In genomic region chr9:136305822-136306690, GRCh38 we compare ENCODE assay signal across 16 cellular contexts. TPM values are rescaled to one million over a fixed set of nuclear protein-coding genes. Genes with fewer than 3 reads are reported as not detected.
DNase-seq lines count a peak whose midpoint lies in the region; ATAC-seq and TF ChIP-seq lines count a peak whose summit lies in the region.
"Had no signal": no experiment of that assay in that cellular context is flagged by ENCODE, and none has a peak within 500 bp of the region (broad histone marks: within the 10 kb centered on the region; RNA-seq: fewer than 3 reads in every experiment).

No MANE protein-coding gene starts in this region.

- H3K4ac ChIP-seq in IMR-90 (ENCODE audit: low read depth, low read length) = no peak overlapping the region

- H3K27ac Mint-ChIP-seq in activated naive CD8-positive, alpha-beta T cell treated with anti-CD3 and anti-CD28 coated beads, Interleukin-2, amount 10 ng/mL, durations not matched to agents 7 days and 5 days = peak overlapping the region; percentile 36
- H3K27ac Mint-ChIP-seq in natural killer cell treated with Interleukin-12 subunit alpha and Interleukin-12 subunit beta and Interleukin-15 and Interleukin-18, amount 100 ng/mL, for 72 hours = no peak overlapping the region
- H3K27ac Mint-ChIP-seq: dendritic cell treated with granulocyte-macrophage colony-stimulating factor and Interleukin-4, amounts not matched to agents 40 ng/mL and 50 ng/mL, for 4 days; type B pancreatic cell had no signal

- H3K4me2 ChIP-seq in IMR-90 (ENCODE audit: low read depth, low read length) = no peak overlapping the region

- no peak overlapping the region for H2BK20ac ChIP-seq in IMR-90 (ENCODE audit: low read depth, low read length)

- dilution Hi-C loops in IMR-90 (cut with HindIII; ENCODE audit: low sequenced_read_pairs, unreplicated experiment) = no loop called here

- POLR2A ChIA-PET in IMR-90 (lab: Charles Lee; ENCODE audit: unreplicated experiment) = no interaction called here
- POLR2A ChIA-PET in activated naive CD8-positive, alpha-beta T cell treated with anti-CD3 and anti-CD28 coated beads, Interleukin-2, amount 10 ng/mL, durations not matched to agents 7 days and 5 days (lab: Charles Lee) = no interaction called here

- peaks cover 4% of the 10 kb centered on the region for H3K4me1 Mint-ChIP-seq in activated naive CD8-positive, alpha-beta T cell treated with anti-CD3 and anti-CD28 coated beads, Interleukin-2, amount 10 ng/mL, durations not matched to agents 7 days and 5 days
- H3K4me1 Mint-ChIP-seq in natural killer cell treated with Interleukin-12 subunit alpha and Interleukin-12 subunit beta and Interleukin-15 and Interleukin-18, amount 100 ng/mL, for 72 hours (ENCODE audit: low read depth in 2 of 2) = no peaks in the 10 kb centered on the region

- TF ChIP-seq RAD21 in IMR-90 (IDR thresholded peaks at IDR 0.05; ENCODE audit: low read length) = no peak

- H4K8ac ChIP-seq in IMR-90 (ENCODE audit: low read depth in 2 of 2, low read length in 2 of 2) = no peak overlapping the region

- in situ Hi-C loops in IMR-90 (cut with MboI; ENCODE audit: low sequenced_read_pairs) = no loop called here

- H3K9ac ChIP-seq in IMR-90 (ENCODE audit: low read depth, low read length) = no peak overlapping the region

- H3K27me3 Mint-ChIP-seq in activated naive CD8-positive, alpha-beta T cell treated with anti-CD3 and anti-CD28 coated beads, Interleukin-2, amount 10 ng/mL, durations not matched to agents 7 days and 5 days = no peaks in the 10 kb centered on the region
- H3K27me3 Mint-ChIP-seq in natural killer cell treated with Interleukin-12 subunit alpha and Interleukin-12 subunit beta and Interleukin-15 and Interleukin-18, amount 100 ng/mL, for 72 hours = no peaks in the 10 kb centered on the region
- H3K27me3 Mint-ChIP-seq: type B pancreatic cell had no signal

- H3K4me1 ChIP-seq in IMR-90 (ENCODE audit: control insufficient read depth, insufficient read depth, low read length) = no peaks in the 10 kb centered on the region

- peaks cover 11% of the 10 kb centered on the region for H3K9me1 ChIP-seq in IMR-90 (ENCODE audit: insufficient read depth, low read length)

- no peak overlapping the region for H2BK15ac ChIP-seq in IMR-90 (ENCODE audit: low read depth, low read length)

- H3K9me3 Mint-ChIP-seq in activated naive CD8-positive, alpha-beta T cell treated with anti-CD3 and anti-CD28 coated beads, Interleukin-2, amount 10 ng/mL, durations not matched to agents 7 days and 5 days = no peaks in the 10 kb centered on the region
- H3K9me3 Mint-ChIP-seq in natural killer cell treated with Interleukin-12 subunit alpha and Interleukin-12 subunit beta and Interleukin-15 and Interleukin-18, amount 100 ng/mL, for 72 hours = no peaks in the 10 kb centered on the region
- H3K9me3 Mint-ChIP-seq: dendritic cell treated with granulocyte-macrophage colony-stimulating factor and Interleukin-4, amounts not matched to agents 40 ng/mL and 50 ng/mL, for 4 days; type B pancreatic cell had no signal

- no peak for TF ChIP-seq POLR2A in IMR-90 (IDR thresholded peaks at IDR 0.05; ENCODE audit: low read depth, low read length)

- no TSS peak for BruUV-seq in IMR-90 (replicated peaks; lab: Mats Ljungman, UMichigan)

- H3K36me3 Mint-ChIP-seq in activated naive CD8-positive, alpha-beta T cell treated with anti-CD3 and anti-CD28 coated beads, Interleukin-2, amount 10 ng/mL, durations not matched to agents 7 days and 5 days = no peaks in the 10 kb centered on the region
- no peaks in the 10 kb centered on the region for H3K36me3 Mint-ChIP-seq in natural killer cell treated with Interleukin-12 subunit alpha and Interleukin-12 subunit beta and Interleukin-15 and Interleukin-18, amount 100 ng/mL, for 72 hours
- H3K36me3 Mint-ChIP-seq: type B pancreatic cell had no signal

- no peaks in the 10 kb centered on the region for H3K36me3 ChIP-seq in IMR-90 (ENCODE audit: control insufficient read depth, insufficient read depth, low read length)

- no peak overlapping the region for H2AK9ac ChIP-seq in IMR-90 (replicated peaks; ENCODE audit: low read depth, low read length, poor library complexity)

- no peak overlapping the region for H3K4me3 ChIP-seq in IMR-90 (ENCODE audit: insufficient read depth, low read depth, low read length)

- no peak overlapping the region for H3K27ac ChIP-seq in IMR-90 (ENCODE audit: insufficient read depth, low read length)

- H2BK120ac ChIP-seq in IMR-90 (ENCODE audit: low read depth, low read length) = no peak overlapping the region

- no peak overlapping the region for H3K18ac ChIP-seq in IMR-90 (ENCODE audit: low read depth, low read length)

- intact Hi-C loops in IMR-90 (cut with micrococcal nuclease) = no loop called here

- no peaks in the 10 kb centered on the region for H3K79me1 ChIP-seq in IMR-90 (ENCODE audit: low read depth in 1 of 2, low read length in 2 of 2)

- no peaks in the 10 kb centered on the region for H3K9me3 ChIP-seq in IMR-90 (ENCODE audit: control insufficient read depth, insufficient read depth, low read length)

- H4K20me1 ChIP-seq in IMR-90 (ENCODE audit: insufficient read depth, low read length) = no peaks in the 10 kb centered on the region

- H2AFZ ChIP-seq in IMR-90 (replicated peaks; ENCODE audit: low read length, poor library complexity) = no peak overlapping the region

- peaks cover 5% of the 10 kb centered on the region; the same call in 1 of the 2 replicates for H3K27me3 ChIP-seq in IMR-90 (ENCODE audit: control insufficient read depth, insufficient read depth, low read length)

- no peak for TF ChIP-seq CTCF in IMR-90 (conservative IDR thresholded peaks at IDR 0.05; ENCODE audit: low read depth, low read length)

- H3K56ac ChIP-seq in IMR-90 (ENCODE audit: extremely low read depth, insufficient read depth, low read length) = no peak overlapping the region

- H3K23ac ChIP-seq in IMR-90 (ENCODE audit: low read depth, low read length) = no peak overlapping the region

- CTCF ChIA-PET in IMR-90 (lab: Yijun Ruan, JAX) = no interaction called here

- no peak overlapping the region for H3K4me3 Mint-ChIP-seq in activated naive CD8-positive, alpha-beta T cell treated with anti-CD3 and anti-CD28 coated beads, Interleukin-2, amount 10 ng/mL, durations not matched to agents 7 days and 5 days
- no peak overlapping the region for H3K4me3 Mint-ChIP-seq in natural killer cell treated with Interleukin-12 subunit alpha and Interleukin-12 subunit beta and Interleukin-15 and Interleukin-18, amount 100 ng/mL, for 72 hours
- H3K4me3 Mint-ChIP-seq: dendritic cell treated with granulocyte-macrophage colony-stimulating factor and Interleukin-4, amounts not matched to agents 40 ng/mL and 50 ng/mL, for 4 days; type B pancreatic cell had no signal

- no peak overlapping the region for H2AK5ac ChIP-seq in IMR-90 (ENCODE audit: low read depth, low read length)

- no peak overlapping the region for H3K14ac ChIP-seq in IMR-90 (replicated peaks; ENCODE audit: low read depth, low read length)

- peak; percentile 16 for DNase-seq in NCI-H1436 (lab: John Stamatoyannopoulos, UW)
- no peak for DNase-seq in NCI-H1436 treated with DMSO at 0.1 percent for 48 hours (lab: John Stamatoyannopoulos, UW)
- DNase-seq in IMR-90 = no peak
- no peak for DNase-seq in activated naive CD8-positive, alpha-beta T cell treated with anti-CD3 and anti-CD28 coated beads, Interleukin-2, amount 10 ng/mL, durations not matched to agents 7 days and 5 days
- DNase-seq in natural killer cell treated with Interleukin-12 subunit alpha and Interleukin-12 subunit beta and Interleukin-15 and Interleukin-18, amount 100 ng/mL, for 72 hours (ENCODE audit: low spot score) = no peak
- no peak for DNase-seq in hippocampal formation (lab: John Stamatoyannopoulos, UW)
- DNase-seq: COR-L47; head of caudate nucleus; NCI-H2227 treated with DMSO at 0.1 percent for 48 hours; stimulated activated CD4-positive, alpha-beta T cell treated with anti-CD3 and anti-CD28 coated beads, Interleukin-2, amount 100 ng/mL, for 24 hours; stimulated activated CD8-positive, alpha-beta memory T cell treated with anti-CD3 and anti-CD28 coated beads, Interleukin-4, amount 100 ng/mL, for 48 hours had no signal

- 57% methylated on average over 15 of the region's 32 CpGs; no CpG with 5 or more reads in 1 of the 2 experiments for WGBS in IMR-90 (ENCODE audit: extremely low coverage in 2 of 2, insufficient read length in 1 of 2), 2 experiments

- H4K91ac ChIP-seq in IMR-90 (ENCODE audit: insufficient read depth, low read depth, low read length) = no peak overlapping the region

- H2BK5ac ChIP-seq in IMR-90 (ENCODE audit: low read depth, low read length, poor library complexity, severe bottlenecking) = no peak overlapping the region

- 0 out of 2 replicates have a peak, but pooled peaks have one; percentile 8 for ATAC-seq in IMR-90 (ENCODE audit: low read depth)
- ATAC-seq in activated naive CD8-positive, alpha-beta T cell treated with anti-CD3 and anti-CD28 coated beads, Interleukin-2, amount 10 ng/mL, durations not matched to agents 7 days and 5 days (ENCODE audit: low read depth) = peak; percentile 30
- ATAC-seq in natural killer cell treated with Interleukin-12 subunit alpha and Interleukin-12 subunit beta and Interleukin-15 and Interleukin-18, amount 100 ng/mL, for 72 hours = peak; percentile 22 to 49
- ATAC-seq in GM19023 (IDR thresholded peaks at IDR 0.05; ENCODE audit: unreplicated experiment) = no peak
- ATAC-seq in GM18519 (IDR thresholded peaks at IDR 0.05; ENCODE audit: low FRiP score, unreplicated experiment) = no peak
- ATAC-seq: esophagus mucosa had no signal

- H4K5ac ChIP-seq in IMR-90 (ENCODE audit: low read depth, low read length) = no peak overlapping the region

RNA-seq across cellular contexts. Expression of gene CCDC187, which starts 2.2 kb away (rescaled TPM):
- total RNA-seq in IMR-90 (2012; rRNA removed) = not detected in 2 replicates
- polyA plus RNA-seq in IMR-90 (2012; rRNA removed) = not detected in 2 replicates
- polyA plus RNA-seq in IMR-90 (2012; cell fraction: cytosol; rRNA removed) = not detected in 2 replicates
- not detected in 2 replicates for polyA plus RNA-seq in IMR-90 (2012; cell fraction: nucleus; rRNA removed; ENCODE audit: low replicate concordance)
- total RNA-seq in activated naive CD8-positive, alpha-beta T cell treated with anti-CD3 and anti-CD28 coated beads, Interleukin-2, amount 10 ng/mL, durations not matched to agents 7 days and 5 days = not detected
- not detected for total RNA-seq in natural killer cell treated with Interleukin-12 subunit alpha and Interleukin-12 subunit beta and Interleukin-15 and Interleukin-18, amount 100 ng/mL, for 72 hours
- total RNA-seq: esophagus mucosa had no signal

RNA-seq across cellular contexts. Expression of gene GPSM1, which starts 21.3 kb away (rescaled TPM):
- 28.7 and 29.7 TPM in 2 replicates for total RNA-seq in IMR-90 (2012; rRNA removed)
- 71.2 and 91.4 TPM in 2 replicates for polyA plus RNA-seq in IMR-90 (2012; rRNA removed)
- polyA plus RNA-seq in IMR-90 (2012; cell fraction: cytosol; rRNA removed) = 45.5 and 87.8 TPM in 2 replicates
- 297 and 693 TPM in 2 replicates for polyA plus RNA-seq in IMR-90 (2012; cell fraction: nucleus; rRNA removed; ENCODE audit: low replicate concordance)
- total RNA-seq in activated naive CD8-positive, alpha-beta T cell treated with anti-CD3 and anti-CD28 coated beads, Interleukin-2, amount 10 ng/mL, durations not matched to agents 7 days and 5 days = 1 to 10 TPM; 5.0 to 6.0 TPM
- 1 to 10 TPM; 1.7 to 2.3 TPM for total RNA-seq in natural killer cell treated with Interleukin-12 subunit alpha and Interleukin-12 subunit beta and Interleukin-15 and Interleukin-18, amount 100 ng/mL, for 72 hours

RNA-seq across cellular contexts. Expression of gene DNLZ, which starts 57.5 kb away (rescaled TPM):
- total RNA-seq in IMR-90 (2012; rRNA removed) = 2.0 and 6.1 TPM in 2 replicates
- 11.4 and 20.3 TPM in 2 replicates for polyA plus RNA-seq in IMR-90 (2012; rRNA removed)
- polyA plus RNA-seq in IMR-90 (2012; cell fraction: cytosol; rRNA removed) = 19.7 and 40.1 TPM in 2 replicates
- 8.7 and 31.6 TPM in 2 replicates for polyA plus RNA-seq in IMR-90 (2012; cell fraction: nucleus; rRNA removed; ENCODE audit: low replicate concordance)
- 10 to 100 TPM; 15.4 to 17.0 TPM for total RNA-seq in activated naive CD8-positive, alpha-beta T cell treated with anti-CD3 and anti-CD28 coated beads, Interleukin-2, amount 10 ng/mL, durations not matched to agents 7 days and 5 days
- 10 to 100 TPM; 30.0 to 41.2 TPM for total RNA-seq in natural killer cell treated with Interleukin-12 subunit alpha and Interleukin-12 subunit beta and Interleukin-15 and Interleukin-18, amount 100 ng/mL, for 72 hours

Comparison
In these comparisons a context has a peak if more than half of its experiments do, and no peak if none do; other contexts are left out.
1. ATAC-seq: peak in IMR-90 (single experiment), activated naive CD8-positive, alpha-beta T cell treated with anti-CD3 and anti-CD28 coated beads, Interleukin-2, amount 10 ng/mL, durations not matched to agents 7 days and 5 days (single experiment) and natural killer cell treated with Interleukin-12 subunit alpha and Interleukin-12 subunit beta and Interleukin-15 and Interleukin-18, amount 100 ng/mL, for 72 hours (2 of 2); none in GM19023 (single experiment) and GM18519 (single experiment).